Comparison of ENCODE assay signal across 11 cellular contexts in the genomic region with DNA sequence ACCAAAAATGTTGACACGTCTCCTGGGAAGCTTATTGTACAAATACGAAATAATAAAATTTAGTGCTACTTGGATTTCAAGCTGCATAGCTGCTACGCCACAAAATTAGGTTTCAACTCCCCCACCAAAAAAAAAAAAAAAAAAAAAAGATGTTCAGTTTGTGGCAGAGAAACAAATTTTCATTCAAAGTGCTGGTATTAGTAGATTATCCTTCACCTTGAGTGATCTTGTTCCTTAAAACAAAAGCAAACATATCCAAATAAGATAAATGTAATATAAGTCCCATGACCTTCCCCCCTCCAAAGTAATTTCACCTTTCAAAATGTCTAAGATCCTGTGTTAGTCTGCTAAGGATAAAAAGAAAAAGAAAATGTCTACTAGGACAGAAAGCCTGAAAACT. TPM values are rescaled to one million over a fixed set of nuclear protein-coding genes. Genes with fewer than 3 reads are reported as not detected.
DNase-seq lines count a peak whose midpoint lies in the region; ATAC-seq and TF ChIP-seq lines count a peak whose summit lies in the region.
"Had no signal": no experiment of that assay in that cellular context is flagged by ENCODE, and none has a peak within 500 bp of the region (broad histone marks: within the 10 kb centered on the region; RNA-seq: fewer than 3 reads in every experiment).

No MANE protein-coding gene starts in this region.

- H3K27me3 ChIP-seq in heart right ventricle (no peaks in the 10 kb centered on the region), breast epithelium (no peaks in the 10 kb centered on the region), vagina (no peaks in the 10 kb centered on the region)

- TF ChIP-seq CTCF in heart right ventricle (IDR thresholded peaks at IDR 0.05) (no peak), breast epithelium (IDR thresholded peaks at IDR 0.05) (no peak), mucosa of descending colon (IDR thresholded peaks at IDR 0.05) (no peak), vagina (IDR thresholded peaks at IDR 0.05) (no peak)

- H3K27ac ChIP-seq in heart right ventricle (peak overlapping the region in 8 of 10 donors; percentile 23 to 100 (median 100)), breast epithelium (peak overlapping the region; percentile 75 to 100), vagina (peak overlapping the region; percentile 100)

- intact Hi-C loops in heart right ventricle (cut with DNase I) = loop anchor here in 3 of 10 donors (2.0 to 5.0 kb wide), 2 partner anchors 83 to 85 kb away; no protein-coding TSS in a partner anchor
- intact Hi-C loops in Right ventricle myocardium inferior (cut with DNase I) = loop anchor here (10.0 kb wide), 1 partner anchor 291 kb away; a partner anchor contains a TSS
- intact Hi-C loops in breast epithelium (cut with DNase I; ENCODE audit: low total_unique reads) = no loop called here
- intact Hi-C loops in mucosa of descending colon (cut with DNase I, micrococcal nuclease) = loop anchor here in 1 of 2 donors (10.0 kb wide), 1 partner anchor 51 kb away; no protein-coding TSS in a partner anchor
- intact Hi-C loops in vagina (cut with DNase I) = no loop called here

- TF ChIP-seq POLR2A in breast epithelium (IDR thresholded peaks at IDR 0.05) (no peak), vagina (IDR thresholded peaks at IDR 0.05) (no peak)

- H3K36me3 ChIP-seq in heart right ventricle = peaks cover 0 to 34% (median 9%) of the 10 kb centered on the region in 9 donors
- no peaks in the 10 kb centered on the region for H3K36me3 ChIP-seq in breast epithelium
- no peaks in the 10 kb centered on the region for H3K36me3 ChIP-seq in mucosa of descending colon (ENCODE audit: low read depth)
- peaks cover 0 to 15% of the 10 kb centered on the region in 2 donors for H3K36me3 ChIP-seq in vagina

- ATAC-seq in heart right ventricle (no peak), Right ventricle myocardium inferior (no peak), mucosa of descending colon (no peak), HG02884 (IDR thresholded peaks at IDR 0.05; ENCODE audit: unreplicated experiment) (no peak)

- H3K4me1 ChIP-seq in heart right ventricle (peaks cover 0 to 60% (median 40%) of the 10 kb centered on the region in 9 donors), breast epithelium (no peaks in the 10 kb centered on the region), mucosa of descending colon (ENCODE audit: low read depth) (peaks cover 23% of the 10 kb centered on the region), vagina (peaks cover 50% of the 10 kb centered on the region)

- 55 to 65% methylated on average over 3 of the region's 3 CpGs for WGBS in heart right ventricle, 2 donors

- H3K4me3 ChIP-seq in heart right ventricle (peak overlapping the region in 9 of 10 donors; percentile 76 to 97 (median 88)), breast epithelium (peak overlapping the region in 2 of 3 donors; percentile 97 to 98), mucosa of descending colon (peak overlapping the region; percentile 95), vagina (peak overlapping the region; percentile 82 to 92)

- H3K9me3 ChIP-seq in heart right ventricle (no peaks in the 10 kb centered on the region), breast epithelium (no peaks in the 10 kb centered on the region), mucosa of descending colon (no peaks in the 10 kb centered on the region), vagina (no peaks in the 10 kb centered on the region)

- DNase-seq in heart right ventricle = no peak
- DNase-seq in Right ventricle myocardium inferior (ENCODE audit: missing footprints) = no peak
- no peak for DNase-seq in breast epithelium (ENCODE audit: low spot score in 2 of 2)
- no peak for DNase-seq in mucosa of descending colon
- DNase-seq in vagina (ENCODE audit: extremely low spot score in 2 of 2) = no peak
- no peak for DNase-seq in stimulated activated naive CD4-positive, alpha-beta T cell (lab: John Stamatoyannopoulos, UW)
- no peak for DNase-seq in SW 1271 (lab: John Stamatoyannopoulos, UW)
- DNase-seq: DMS79 had no signal

RNA-seq across cellular contexts. Expression of a gene that starts 2.2 kb away (rescaled TPM):
- total RNA-seq in heart right ventricle (100 to 1,000 TPM in 6 of 10 donors, 10 to 100 TPM in 4; 54.7 to 134 (median 106) TPM), Right ventricle myocardium inferior (83.3 TPM), breast epithelium (100 to 1,000 TPM in 1 of 3 donors, 10 to 100 TPM in 2; 12.6 to 145 (median 54.1) TPM), mucosa of descending colon (100 to 1,000 TPM; 120 to 156 (median 128) TPM), vagina (74.4 TPM)
- polyA plus RNA-seq in heart right ventricle = 10 to 100 TPM; 15.6 to 31.7 TPM

RNA-seq across cellular contexts. Expression of a gene that starts 28.5 kb away (rescaled TPM):
- total RNA-seq in heart right ventricle (1 to 10 TPM in 2 of 10 donors, under 1 TPM in 8; 0.22 to 1.7 (median 0.54) TPM), Right ventricle myocardium inferior (0.14 TPM), breast epithelium (not detected), mucosa of descending colon (under 1 TPM; 0.07 to 0.76 (median 0.17) TPM), vagina (0.49 TPM)
- under 1 TPM; 0.10 to 0.51 TPM for polyA plus RNA-seq in heart right ventricle
- total RNA-seq: H4, mononuclear cell had no signal
